8 cellular contexts compared by ENCODE assay signal in genomic region chr16:51762081-51762995, GRCh38.
DNase-seq lines count a peak whose midpoint lies in the region; ATAC-seq, FAIRE-seq and TF ChIP-seq lines count a peak whose summit lies in the region.

No MANE protein-coding gene starts in this region.

- H3K4me3 ChIP-seq in AG09309 (ENCODE audit: control insufficient read depth, low read depth, low read length) (no peak overlapping the region), lung (no peak overlapping the region)

- 18% methylated on average over 30 of the region's 30 CpGs for WGBS in lung, 2 donors

- DNase-seq in AG09309 (ENCODE audit: low read depth) (peak; percentile 40), GM18507 (ENCODE audit: extremely low spot score, insufficient read length, low read depth) (peak; percentile 44), NCI-H187 (lab: John Stamatoyannopoulos, UW) (peak; percentile 25 to 57), UCSD-AML1 (lab: John Stamatoyannopoulos, UW; ENCODE audit: unreplicated experiment) (peak; percentile 77), dermis microvascular lymphatic vessel endothelial cell (ENCODE audit: low read depth in 2 of 2) (peak; percentile 20 to 64), lung (ENCODE audit: low spot score) (peak; percentile 63)
- DNase-seq in stimulated activated effector memory CD8-positive, alpha-beta T cell treated with anti-CD3 and anti-CD28 coated beads, Interleukin-12 subunit alpha, Interleukin-12 subunit beta, amount 100 ng/mL, for 72 hours (ENCODE audit: low spot score in 2 of 2) = peak; percentile 17 to 64

- no peak overlapping the region for H3K4me3 Mint-ChIP-seq in stimulated activated effector memory CD8-positive, alpha-beta T cell treated with anti-CD3 and anti-CD28 coated beads, Interleukin-12 subunit alpha, Interleukin-12 subunit beta, amount 100 ng/mL, for 72 hours

- no peaks in the 10 kb centered on the region for H3K27me3 ChIP-seq in lung (ENCODE audit: control insufficient read depth, insufficient read depth)

- no peak overlapping the region for H3K27ac Mint-ChIP-seq in stimulated activated effector memory CD8-positive, alpha-beta T cell treated with anti-CD3 and anti-CD28 coated beads, Interleukin-12 subunit alpha, Interleukin-12 subunit beta, amount 100 ng/mL, for 72 hours

- ATAC-seq in HG02938 (IDR thresholded peaks at IDR 0.05; ENCODE audit: unreplicated experiment) (peak; percentile 88), lung (ENCODE audit: insufficient read depth, low FRiP score) (peak; percentile 80)
- ATAC-seq in stimulated activated effector memory CD8-positive, alpha-beta T cell treated with anti-CD3 and anti-CD28 coated beads, Interleukin-12 subunit alpha, Interleukin-12 subunit beta, amount 100 ng/mL, for 72 hours = peak; percentile 55

- H3K36me3 Mint-ChIP-seq in stimulated activated effector memory CD8-positive, alpha-beta T cell treated with anti-CD3 and anti-CD28 coated beads, Interleukin-12 subunit alpha, Interleukin-12 subunit beta, amount 100 ng/mL, for 72 hours = no peaks in the 10 kb centered on the region

- peaks cover 2% of the 10 kb centered on the region for H3K9me3 Mint-ChIP-seq in stimulated activated effector memory CD8-positive, alpha-beta T cell treated with anti-CD3 and anti-CD28 coated beads, Interleukin-12 subunit alpha, Interleukin-12 subunit beta, amount 100 ng/mL, for 72 hours

- H3K36me3 ChIP-seq in lung (ENCODE audit: control insufficient read depth in 2 of 2, insufficient read depth in 2 of 2, low read length in 2 of 2) = no peaks in the 10 kb centered on the region

- no peaks in the 10 kb centered on the region for H3K9me3 ChIP-seq in lung (ENCODE audit: control insufficient read depth in 2 of 2, insufficient read depth in 1 of 2, low read length in 1 of 2)

- peak; percentile 70 for FAIRE-seq in GM18507 (lab: Jason Lieb, UNC)

- H3K4me1 Mint-ChIP-seq in stimulated activated effector memory CD8-positive, alpha-beta T cell treated with anti-CD3 and anti-CD28 coated beads, Interleukin-12 subunit alpha, Interleukin-12 subunit beta, amount 100 ng/mL, for 72 hours = no peaks in the 10 kb centered on the region

- TF ChIP-seq CTCF in AG09309 (IDR thresholded peaks at IDR 0.05; ENCODE audit: control insufficient read depth, insufficient read depth, low read depth, low read length, missing control alignments) = peak; percentile 98
- peak; percentile 58 for TF ChIP-seq CTCF in lung (IDR thresholded peaks at IDR 0.05; ENCODE audit: control extremely low read depth, extremely low read depth)

- no peak overlapping the region for H3K27ac ChIP-seq in lung (ENCODE audit: low read depth in 1 of 2, low read length in 1 of 2)

- H3K4me1 ChIP-seq in lung (ENCODE audit: control insufficient read depth in 2 of 2, insufficient read depth in 2 of 2, low read length in 2 of 2) = no peaks in the 10 kb centered on the region
